Comparison of ENCODE assay signal across 25 cellular contexts in genomic region chr18:32891130-32891529, GRCh38.
DNase-seq lines count a peak whose midpoint lies in the region; ATAC-seq and TF ChIP-seq lines count a peak whose summit lies in the region.
"Had no signal": no experiment of that assay in that cellular context is flagged by ENCODE, and none has a peak within 500 bp of the region (broad histone marks: within the 10 kb centered on the region; RNA-seq: fewer than 3 reads in every experiment).

No MANE protein-coding gene starts in this region.

- H3K27me3 Mint-ChIP-seq in Caco-2 (ENCODE audit: insufficient read depth, unreplicated experiment), result no peaks in the 10 kb centered on the region
- H3K27me3 Mint-ChIP-seq: activated naive CD8-positive, alpha-beta T cell treated with anti-CD3 and anti-CD28 coated beads for 36 hours had no signal

- ATAC-seq in SK-N-SH treated with all-trans-retinoic acid at 6 μM for 48 hours (no peak), GM21786 (IDR thresholded peaks at IDR 0.05; ENCODE audit: unreplicated experiment) (peak; percentile 66), HG03342 (IDR thresholded peaks at IDR 0.05; ENCODE audit: unreplicated experiment) (peak; percentile 61), HG03520 (IDR thresholded peaks at IDR 0.05; ENCODE audit: unreplicated experiment) (no peak)
- ATAC-seq: activated CD8-positive, alpha-beta T cell treated with anti-CD3 and anti-CD28 coated beads, Interleukin-2, amount 10 ng/mL, durations not matched to agents 7 days and 5 days; body of pancreas; left lobe of liver; upper lobe of right lung had no signal

- no peak overlapping the region for H3K9ac ChIP-seq in SK-N-SH

- H3K4me1 ChIP-seq in SK-N-SH (ENCODE audit: control insufficient read depth in 1 of 2, insufficient read depth in 2 of 2, low read depth in 1 of 2, low read length in 1 of 2) (no peaks in the 10 kb centered on the region), Caco-2 (no peaks in the 10 kb centered on the region)
- H3K4me1 ChIP-seq: body of pancreas, Peyer's patch, prostate gland, SJSA1, upper lobe of right lung had no signal

- H3K9me3 ChIP-seq in SK-N-SH, result no peaks in the 10 kb centered on the region
- no peaks in the 10 kb centered on the region for H3K9me3 ChIP-seq in Caco-2
- H3K9me3 ChIP-seq: body of pancreas, Peyer's patch, prostate gland, SJSA1, upper lobe of right lung had no signal

- no peaks in the 10 kb centered on the region for H4K20me1 ChIP-seq in SK-N-SH (ENCODE audit: insufficient read depth)

- no peak for TF ChIP-seq RAD21 in SK-N-SH (IDR thresholded peaks at IDR 0.05; ENCODE audit: low read length)

- H3K4me3 Mint-ChIP-seq in Caco-2 (ENCODE audit: unreplicated experiment), result no peak overlapping the region
- H3K4me3 Mint-ChIP-seq: activated CD8-positive, alpha-beta T cell treated with anti-CD3 and anti-CD28 coated beads, Interleukin-2, amount 10 ng/mL, durations not matched to agents 7 days and 5 days; activated naive CD8-positive, alpha-beta T cell treated with anti-CD3 and anti-CD28 coated beads for 36 hours; endodermal cell had no signal

- BruUV-seq in Caco-2 (replicated peaks; lab: Mats Ljungman, UMichigan), result no TSS peak

- WGBS in SK-N-SH (ENCODE audit: low lambda C conversion rate), result 40% methylated on average over 2 of the region's 2 CpGs

- intact Hi-C loops in Caco-2 (cut with micrococcal nuclease; ENCODE audit: unreplicated experiment), result no loop called here

- POLR2A ChIA-PET in SK-N-SH (lab: Yijun Ruan, JAX), result no interaction called here
- POLR2A ChIA-PET in Caco-2 (lab: Charles Lee), result no interaction called here

- no peaks in the 10 kb centered on the region for H3F3A ChIP-seq in SK-N-SH (replicated peaks; ENCODE audit: insufficient read depth)

- no peaks in the 10 kb centered on the region for H3K9me3 Mint-ChIP-seq in Caco-2 (ENCODE audit: unreplicated experiment)
- H3K9me3 Mint-ChIP-seq: activated naive CD8-positive, alpha-beta T cell treated with anti-CD3 and anti-CD28 coated beads for 36 hours had no signal

- H3K4me3 ChIP-seq in SK-N-SH (ENCODE audit: low read depth in 2 of 2, low read length in 1 of 2), result no peak overlapping the region
- no peak overlapping the region for H3K4me3 ChIP-seq in Caco-2 (ENCODE audit: low read depth, low read length)
- H3K4me3 ChIP-seq: body of pancreas, Peyer's patch, prostate gland, SJSA1, skin epidermis, upper lobe of right lung had no signal

- H3K79me2 ChIP-seq in SK-N-SH (ENCODE audit: insufficient read depth), result no peaks in the 10 kb centered on the region

- no peak for DNase-seq in SK-N-SH
- no peak for DNase-seq in Caco-2
- DNase-seq in KG1 (lab: John Stamatoyannopoulos, UW), result no peak
- DNase-seq in SK-N-DZ (ENCODE audit: low spot score), result no peak
- DNase-seq: activated CD4-positive, CD25-positive, alpha-beta regulatory T cell; activated CD8-positive, alpha-beta T cell treated with anti-CD3 and anti-CD28 coated beads, Interleukin-2, amount 10 ng/mL, durations not matched to agents 7 days and 5 days; activated naive CD8-positive, alpha-beta T cell treated with anti-CD3 and anti-CD28 coated beads for 36 hours; activated T-cell treated with anti-CD3 and anti-CD28 coated beads, Interleukin-2, amount 50 U/mL, for 48 hours; body of pancreas; endodermal cell; IMR-90; midbrain; NCI-H1694; Peyer's patch; stimulated activated CD4-positive, alpha-beta T cell treated with anti-CD3 and anti-CD28 coated beads, Interleukin-2, amount 100 ng/mL, for 48 hours; upper lobe of right lung had no signal

- no peak for TF ChIP-seq EP300 in SK-N-SH (IDR thresholded peaks at IDR 0.05; ENCODE audit: borderline replicate concordance in 1 of 2, low read depth in 1 of 2, low read length in 1 of 2)

- H3K36me3 ChIP-seq in SK-N-SH (replicated peaks in 1 of 2; ENCODE audit: control insufficient read depth in 1 of 2, insufficient read depth in 2 of 2, low read length in 1 of 2) (no peaks in the 10 kb centered on the region), Caco-2 (ENCODE audit: control insufficient read depth, insufficient read depth, low read length) (no peaks in the 10 kb centered on the region)
- H3K36me3 ChIP-seq: Peyer's patch, prostate gland, SJSA1, upper lobe of right lung had no signal

- H3K27ac Mint-ChIP-seq in Caco-2 (ENCODE audit: unreplicated experiment), result no peak overlapping the region
- H3K27ac Mint-ChIP-seq: activated CD8-positive, alpha-beta T cell treated with anti-CD3 and anti-CD28 coated beads, Interleukin-2, amount 10 ng/mL, durations not matched to agents 7 days and 5 days; activated naive CD8-positive, alpha-beta T cell treated with anti-CD3 and anti-CD28 coated beads for 36 hours; endodermal cell had no signal

- CTCF ChIA-PET in SK-N-SH (lab: Yijun Ruan, JAX) (no interaction called here), Caco-2 (lab: Charles Lee) (no interaction called here)

- H3K4me2 ChIP-seq in SK-N-SH, result no peak overlapping the region

- H3K27me3 ChIP-seq in SK-N-SH (ENCODE audit: insufficient read depth) (no peaks in the 10 kb centered on the region), Caco-2 (replicated peaks; ENCODE audit: control insufficient read depth, insufficient read depth, low read length) (no peaks in the 10 kb centered on the region)
- H3K27me3 ChIP-seq: body of pancreas, Peyer's patch, SJSA1, upper lobe of right lung had no signal

- H3K9me2 ChIP-seq in SK-N-SH, result no peaks in the 10 kb centered on the region

- no peak for TF ChIP-seq CTCF in SK-N-SH (IDR thresholded peaks at IDR 0.05)
- TF ChIP-seq CTCF in Caco-2 (IDR thresholded peaks at IDR 0.05; ENCODE audit: insufficient read depth in 1 of 2, low read depth in 1 of 2, low read length in 1 of 2, severe bottlenecking in 1 of 2, unreplicated experiment in 1 of 2), result no peak

- no peaks in the 10 kb centered on the region for H3K36me3 Mint-ChIP-seq in Caco-2 (ENCODE audit: insufficient read depth, unreplicated experiment)
- H3K36me3 Mint-ChIP-seq: activated naive CD8-positive, alpha-beta T cell treated with anti-CD3 and anti-CD28 coated beads for 36 hours had no signal

- no peaks in the 10 kb centered on the region for H3K4me1 Mint-ChIP-seq in Caco-2 (ENCODE audit: low read depth, unreplicated experiment)
- H3K4me1 Mint-ChIP-seq: activated naive CD8-positive, alpha-beta T cell treated with anti-CD3 and anti-CD28 coated beads for 36 hours had no signal

- H2AFZ ChIP-seq in SK-N-SH (ENCODE audit: low read depth), result 0 out of 2 replicates have a peak overlapping the region, but pooled peaks have one; percentile 32

- no peak overlapping the region for H3K27ac ChIP-seq in SK-N-SH (ENCODE audit: low read depth in 2 of 2, low read length in 1 of 2)
- H3K27ac ChIP-seq: 22Rv1, body of pancreas, Peyer's patch, prostate gland, SJSA1, skin epidermis, upper lobe of right lung had no signal

TF ChIP-seq in SK-N-SH, 30 proteins besides CTCF, POLR2A, EP300 and RAD21 (continues in another document):
- TF ChIP-seq GATA2 (CRISPR knock-in tag; IDR thresholded peaks at IDR 0.05) (no peak), RCOR1 (IDR thresholded peaks at IDR 0.05; ENCODE audit: low read length) (no peak), USF2 (IDR thresholded peaks at IDR 0.05; ENCODE audit: borderline replicate concordance, low read depth, low read length) (no peak), RFX5 (IDR thresholded peaks at IDR 0.05; ENCODE audit: low read length) (no peak), NRF1 (IDR thresholded peaks at IDR 0.05; ENCODE audit: low read depth, low read length) (no peak), YY1 (IDR thresholded peaks at IDR 0.05; ENCODE audit: low read depth) (no peak), POLR2AphosphoS5 (IDR thresholded peaks at IDR 0.05; ENCODE audit: low read depth, low read length) (no peak), JUND (IDR thresholded peaks at IDR 0.05) (no peak), NFIC (IDR thresholded peaks at IDR 0.05; ENCODE audit: borderline replicate concordance) (no peak)

TF ChIP-seq in SK-N-SH treated with all-trans-retinoic acid at 6 μM for 48 hours, 23 proteins besides CTCF, POLR2A, EP300 and RAD21 (continues in another document):
- TF ChIP-seq SNAI2 (CRISPR knock-in tag; IDR thresholded peaks at IDR 0.05), result no peak
- TF ChIP-seq BACH2 (CRISPR knock-in tag; IDR thresholded peaks at IDR 0.05; ENCODE audit: borderline replicate concordance), result no peak
- TF ChIP-seq RARB (CRISPR knock-in tag; IDR thresholded peaks at IDR 0.05), result no peak
- TF ChIP-seq ZFP30 (CRISPR knock-in tag; IDR thresholded peaks at IDR 0.05), result no peak
- TF ChIP-seq ZNF8 (CRISPR knock-in tag; IDR thresholded peaks at IDR 0.05), result no peak
- TF ChIP-seq CREB5 (CRISPR knock-in tag; IDR thresholded peaks at IDR 0.05; ENCODE audit: low read depth), result no peak
- TF ChIP-seq ZNF70 (CRISPR knock-in tag; IDR thresholded peaks at IDR 0.05), result no peak
- no peak for TF ChIP-seq TSHZ2 (CRISPR knock-in tag; IDR thresholded peaks at IDR 0.05)

Comparison
In these comparisons a context has a peak if more than half of its experiments do, and no peak if none do; other contexts are left out.
1. ATAC-seq: peak in GM21786 (single experiment) and HG03342 (single experiment); none in SK-N-SH treated with all-trans-retinoic acid at 6 μM for 48 hours (single experiment) and HG03520 (single experiment).